Comparison of ENCODE assay signal across 1 cellular context in the genomic region with DNA sequence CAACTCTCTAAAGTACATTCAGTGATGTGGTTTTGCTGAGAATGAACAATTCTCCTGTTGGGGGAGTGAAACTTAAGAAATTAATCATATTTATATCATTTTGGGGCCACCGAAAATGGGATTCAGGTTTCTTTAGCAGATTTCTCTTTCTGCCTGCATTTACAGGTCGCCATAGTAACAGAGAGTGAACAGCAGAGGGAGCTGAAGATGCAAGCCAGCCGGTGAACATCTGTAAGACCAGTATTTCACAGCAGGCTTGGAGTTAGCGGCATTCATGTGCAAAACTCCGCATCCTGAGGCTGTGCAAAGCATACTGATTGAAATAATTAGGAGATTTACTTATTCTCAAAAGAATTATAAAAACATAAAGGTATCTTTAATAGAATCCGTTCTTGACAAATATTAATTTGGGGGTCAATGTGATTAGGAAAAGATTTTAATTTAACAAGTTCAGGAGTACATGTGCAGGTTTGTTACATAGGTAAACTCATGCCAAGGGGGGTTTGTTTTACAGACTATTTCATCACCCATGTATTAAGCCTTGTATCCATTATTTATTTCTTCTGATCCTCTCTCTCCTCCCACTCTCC.
TF ChIP-seq lines count a peak whose summit lies in the region.

No MANE protein-coding gene starts in this region.

TF ChIP-seq in SK-N-SH treated with all-trans-retinoic acid at 6 μM for 48 hours, 23 proteins besides CTCF, POLR2A, EP300 and RAD21 (continued from another document):
- TF ChIP-seq GLIS3 (CRISPR knock-in tag; IDR thresholded peaks at IDR 0.05) (no peak), TCF4 (CRISPR knock-in tag; IDR thresholded peaks at IDR 0.05; ENCODE audit: borderline replicate concordance) (no peak), BACH2 (CRISPR knock-in tag; IDR thresholded peaks at IDR 0.05; ENCODE audit: borderline replicate concordance) (no peak), ZFP3 (CRISPR knock-in tag; IDR thresholded peaks at IDR 0.05) (no peak)
- TF ChIP-seq, protein P1, sequence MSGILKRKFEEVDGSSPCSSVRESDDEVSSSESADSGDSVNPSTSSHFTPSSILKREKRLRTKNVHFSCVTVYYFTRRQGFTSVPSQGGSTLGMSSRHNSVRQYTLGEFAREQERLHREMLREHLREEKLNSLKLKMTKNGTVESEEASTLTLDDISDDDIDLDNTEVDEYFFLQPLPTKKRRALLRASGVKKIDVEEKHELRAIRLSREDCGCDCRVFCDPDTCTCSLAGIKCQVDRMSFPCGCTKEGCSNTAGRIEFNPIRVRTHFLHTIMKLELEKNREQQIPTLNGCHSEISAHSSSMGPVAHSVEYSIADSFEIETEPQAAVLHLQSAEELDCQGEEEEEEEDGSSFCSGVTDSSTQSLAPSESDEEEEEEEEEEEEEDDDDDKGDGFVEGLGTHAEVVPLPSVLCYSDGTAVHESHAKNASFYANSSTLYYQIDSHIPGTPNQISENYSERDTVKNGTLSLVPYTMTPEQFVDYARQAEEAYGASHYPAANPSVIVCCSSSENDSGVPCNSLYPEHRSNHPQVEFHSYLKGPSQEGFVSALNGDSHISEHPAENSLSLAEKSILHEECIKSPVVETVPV (CRISPR knock-in tag; IDR thresholded peaks at IDR 0.05), result no peak
